ENCODE assay signal across 1 cellular context in genomic region chr11:112237451-112237850, GRCh38.
A peak's percentile ranks its signal among the peaks of the same experiment; 100 is the strongest.
TF ChIP-seq lines count a peak whose summit lies in the region.

No MANE protein-coding gene starts in this region.

TF ChIP-seq in HepG2, 621 proteins besides CTCF, POLR2A, EP300 and RAD21:
- no peak for TF ChIP-seq ZNF614 (CRISPR knock-in tag; IDR thresholded peaks at IDR 0.05; ENCODE audit: borderline replicate concordance)
- TF ChIP-seq ZMAT3 (CRISPR knock-in tag; conservative IDR thresholded peaks at IDR 0.05), result no peak
- peak; percentile 42 to 52; a peak in 2 of 4 replicates for TF ChIP-seq MAFK (conservative IDR thresholded peaks at IDR 0.05 in 1 of 2, IDR thresholded peaks at IDR 0.05 in 1 of 2; ENCODE audit: low read length in 2 of 2)
- peak; percentile 39; the same call in 1 of the 2 replicates for TF ChIP-seq MAFF (IDR thresholded peaks at IDR 0.05; ENCODE audit: low read depth, low read length)
